In the genomic region with DNA sequence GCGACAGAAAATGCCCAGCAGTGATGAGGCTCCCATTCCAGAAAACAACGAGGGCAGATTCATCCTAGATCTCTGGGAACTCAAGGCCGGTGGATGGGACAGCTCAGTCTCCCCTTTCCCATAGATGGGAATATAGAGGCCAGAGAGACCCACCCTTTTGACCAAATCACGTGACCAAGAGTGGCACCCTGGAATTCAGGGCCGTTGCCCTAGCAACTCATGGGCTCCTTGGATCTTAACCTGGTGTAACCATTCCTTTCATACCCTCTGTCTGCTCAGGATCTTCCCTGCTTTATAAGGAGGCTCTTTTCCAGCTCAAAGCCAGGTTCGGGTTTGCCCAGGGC, we compare ENCODE assay signal across 14 cellular contexts. TPM values are rescaled to one million over a fixed set of nuclear protein-coding genes. Genes with fewer than 3 reads are reported as not detected.
A peak's percentile ranks its signal among the peaks of the same experiment; 100 is the strongest.
DNase-seq lines count a peak whose midpoint lies in the region; ATAC-seq and TF ChIP-seq lines count a peak whose summit lies in the region.
"Had no signal": no experiment of that assay in that cellular context is flagged by ENCODE, and none has a peak within 500 bp of the region (broad histone marks: within the 10 kb centered on the region; RNA-seq: fewer than 3 reads in every experiment).

No MANE protein-coding gene starts in this region.

- H3K4me3 ChIP-seq in CD8-positive, alpha-beta memory T cell (ENCODE audit: low read length), result no peak overlapping the region
- H3K4me3 ChIP-seq in NB4 (ENCODE audit: low read depth, low read length) (peak overlapping the region; percentile 96), skin epidermis (no peak overlapping the region), WERI-Rb-1 (ENCODE audit: low read depth, low read length) (no peak overlapping the region)
- H3K4me3 ChIP-seq: GM23338 had no signal

- CTCF ChIA-PET in CD8-positive, alpha-beta memory T cell (lab: Charles Lee), result interaction anchor here (1.1 to 1.3 kb wide), 2 partner anchors 17 to 128 kb away, joined by 3 to 6 read pairs; no protein-coding TSS in a partner anchor

- no peak for TF ChIP-seq POLR2A in NB4 (IDR thresholded peaks at IDR 0.05; ENCODE audit: extremely low read depth, insufficient read length)

- TF ChIP-seq CTCF in NB4 (IDR thresholded peaks at IDR 0.05; ENCODE audit: low read depth, low read length), result no peak
- TF ChIP-seq CTCF in WERI-Rb-1 (IDR thresholded peaks at IDR 0.05; ENCODE audit: low read depth, low read length), result no peak

- POLR2A ChIA-PET in CD8-positive, alpha-beta memory T cell (lab: Charles Lee), result interaction anchor here (0.5 to 0.6 kb wide), 2 partner anchors 229 to 1324 kb away, joined by 3 to 4 read pairs; no protein-coding TSS in a partner anchor

- no peaks in the 10 kb centered on the region for H3K36me3 Mint-ChIP-seq in CD8-positive, alpha-beta memory T cell
- no peaks in the 10 kb centered on the region for H3K36me3 Mint-ChIP-seq in effector memory CD8-positive, alpha-beta T cell (ENCODE audit: insufficient read depth)
- H3K36me3 Mint-ChIP-seq: brain had no signal

- H3K4me1 ChIP-seq in CD8-positive, alpha-beta memory T cell (ENCODE audit: insufficient read depth, low read length), result peaks cover 9% of the 10 kb centered on the region

- no peak for ATAC-seq in effector memory CD8-positive, alpha-beta T cell (replicated peaks)
- ATAC-seq in HG03469 (IDR thresholded peaks at IDR 0.05; ENCODE audit: unreplicated experiment), result no peak
- ATAC-seq: GM23338; stimulated activated naive CD8-positive, alpha-beta T cell treated with anti-CD3 and anti-CD28 coated beads, Interleukin-15, Interleukin-2, amounts not matched to agents 100 U/mL and 50 U/mL, for 24 hours had no signal

- H3K27me3 Mint-ChIP-seq in CD8-positive, alpha-beta memory T cell, result peaks cover 9 to 17% of the 10 kb centered on the region in 2 donors
- peaks cover 13 to 36% of the 10 kb centered on the region in 2 donors for H3K27me3 Mint-ChIP-seq in effector memory CD8-positive, alpha-beta T cell

- no peak for DNase-seq in CD8-positive, alpha-beta memory T cell
- no peak for DNase-seq in NB4 (ENCODE audit: low read depth)
- DNase-seq in effector memory CD8-positive, alpha-beta T cell, result no peak
- no peak for DNase-seq in WERI-Rb-1
- no peak for DNase-seq in NCI-H2196 treated with DMSO at 0.1 percent for 48 hours (lab: John Stamatoyannopoulos, UW; ENCODE audit: unreplicated experiment)
- DNase-seq: NCI-H1092 treated with DMSO at 0.1 percent for 48 hours; stimulated activated CD4-positive, alpha-beta T cell treated with anti-CD3 and anti-CD28 coated beads, Interleukin-2, amount 100 ng/mL, for 48 hours had no signal

- H3K27ac Mint-ChIP-seq in CD8-positive, alpha-beta memory T cell, result peak overlapping the region in 4 of 8 donors; percentile 33 to 89 (median 63)
- H3K27ac Mint-ChIP-seq in effector memory CD8-positive, alpha-beta T cell, result peak overlapping the region; percentile 86 to 88
- H3K27ac Mint-ChIP-seq: GM23338 had no signal

- no peak overlapping the region for H3K27ac ChIP-seq in CD8-positive, alpha-beta memory T cell (ENCODE audit: low read depth, low read length)
- peak overlapping the region in 18 of 21 experiments; percentile 24 to 81 (median 56) for H3K27ac ChIP-seq in skin epidermis
- H3K27ac ChIP-seq in WERI-Rb-1, result no peak overlapping the region
- H3K27ac ChIP-seq: epithelial cell of prostate had no signal

- no peaks in the 10 kb centered on the region for H3K9me3 Mint-ChIP-seq in CD8-positive, alpha-beta memory T cell
- H3K9me3 Mint-ChIP-seq in effector memory CD8-positive, alpha-beta T cell, result no peaks in the 10 kb centered on the region
- H3K9me3 Mint-ChIP-seq: GM23338 had no signal

- no peaks in the 10 kb centered on the region for H3K27me3 ChIP-seq in CD8-positive, alpha-beta memory T cell (ENCODE audit: insufficient read depth, low read length, poor library complexity, severe bottlenecking)
- no peaks in the 10 kb centered on the region for H3K27me3 ChIP-seq in WERI-Rb-1 (ENCODE audit: insufficient read depth, low read depth, severe bottlenecking)

- H3K36me3 ChIP-seq in CD8-positive, alpha-beta memory T cell (ENCODE audit: insufficient read depth, low read length), result no peaks in the 10 kb centered on the region
- no peaks in the 10 kb centered on the region for H3K36me3 ChIP-seq in WERI-Rb-1

- peak overlapping the region in 6 of 7 donors; percentile 29 to 77 (median 70) for H3K4me3 Mint-ChIP-seq in CD8-positive, alpha-beta memory T cell
- peak overlapping the region; percentile 66 to 84 for H3K4me3 Mint-ChIP-seq in effector memory CD8-positive, alpha-beta T cell
- H3K4me3 Mint-ChIP-seq: brain, GM23338 had no signal

- peaks cover 14 to 29% (median 15%) of the 10 kb centered on the region in 3 donors for H3K4me1 Mint-ChIP-seq in CD8-positive, alpha-beta memory T cell
- peaks cover 8 to 30% of the 10 kb centered on the region in 2 donors for H3K4me1 Mint-ChIP-seq in effector memory CD8-positive, alpha-beta T cell (ENCODE audit: low read depth in 2 of 2)
- H3K4me1 Mint-ChIP-seq: GM23338 had no signal

- H3K9me3 ChIP-seq in CD8-positive, alpha-beta memory T cell (ENCODE audit: low read length), result no peaks in the 10 kb centered on the region
- H3K9me3 ChIP-seq in WERI-Rb-1 (ENCODE audit: severe bottlenecking), result no peaks in the 10 kb centered on the region

RNA-seq across cellular contexts. Expression of gene LRTM2, which starts 8.4 kb away (rescaled TPM):
- total RNA-seq in CD8-positive, alpha-beta memory T cell, result under 1 TPM in 1 of 2 experiments, not detected in 1; 0.24 TPM
- polyA plus RNA-seq in CD8-positive, alpha-beta memory T cell, result not detected
- total RNA-seq: GM23338, RPMI7951 had no signal

Comparison
In these comparisons a context has a peak if more than half of its experiments do, and no peak if none do; other contexts are left out.
1. H3K27ac ChIP-seq: peak in skin epidermis (18 of 21); none in CD8-positive, alpha-beta memory T cell (single experiment) and WERI-Rb-1 (single experiment).